Comparison of ENCODE assay signal across 11 cellular contexts in genomic region chr3:184691397-184692131, GRCh38. TPM values are rescaled to one million over a fixed set of nuclear protein-coding genes. Genes with fewer than 3 reads are reported as not detected.
DNase-seq lines count a peak whose midpoint lies in the region; ATAC-seq and TF ChIP-seq lines count a peak whose summit lies in the region.
"Had no signal": no experiment of that assay in that cellular context is flagged by ENCODE, and none has a peak within 500 bp of the region (broad histone marks: within the 10 kb centered on the region; RNA-seq: fewer than 3 reads in every experiment).

No MANE protein-coding gene starts in this region.

- intact Hi-C loops in gastrocnemius medialis (cut with DNase I; ENCODE audit: low total_unique reads) = no loop called here

- no peaks in the 10 kb centered on the region for H3K36me3 ChIP-seq in gastrocnemius medialis
- H3K36me3 ChIP-seq: tibial artery had no signal

- H3K27ac ChIP-seq in gastrocnemius medialis = peak overlapping the region in 1 of 4 donors; percentile 34

- TF ChIP-seq POLR2A in gastrocnemius medialis (IDR thresholded peaks at IDR 0.05) = no peak

- no peaks in the 10 kb centered on the region for H3K9me3 ChIP-seq in gastrocnemius medialis
- H3K9me3 ChIP-seq: tibial artery had no signal

- peak overlapping the region; percentile 95 for H3K27ac Mint-ChIP-seq in nephron progenitor cell

- H3K4me1 ChIP-seq in gastrocnemius medialis = peaks cover 11 to 30% of the 10 kb centered on the region in 2 donors

- H3K27me3 Mint-ChIP-seq in nephron progenitor cell (ENCODE audit: low read depth, poor library complexity) = peaks cover 23% of the 10 kb centered on the region

- H3K36me3 Mint-ChIP-seq in nephron progenitor cell (ENCODE audit: low read depth) = no peaks in the 10 kb centered on the region

- peak overlapping the region; percentile 42 for H3K4me3 Mint-ChIP-seq in nephron progenitor cell

- DNase-seq in AG08395 (ENCODE audit: low spot score) = peak; percentile 56
- peak; percentile 28 to 36 for DNase-seq in NOMO-1 (lab: John Stamatoyannopoulos, UW; ENCODE audit: unreplicated experiment in 2 of 2)
- DNase-seq in germinal center (ENCODE audit: low spot score) = peak; percentile 73
- peak; percentile 28 for DNase-seq in nephron progenitor cell
- DNase-seq in gastrocnemius medialis = no peak
- DNase-seq: activated CD4-positive, alpha-beta T cell treated with anti-CD3 and anti-CD28 coated beads for 1 hour; HCEC 1CT; tibial artery had no signal

- H3K9me3 Mint-ChIP-seq in nephron progenitor cell = no peaks in the 10 kb centered on the region

- H3K4me1 Mint-ChIP-seq in nephron progenitor cell = peaks cover 96% of the 10 kb centered on the region

- no peak overlapping the region for H3K4me3 ChIP-seq in gastrocnemius medialis

- in situ Hi-C loops in gastrocnemius medialis (cut with MboI; ENCODE audit: low sequenced_read_pairs in 4 of 4) = no loop called here

- no peaks in the 10 kb centered on the region for H3K27me3 ChIP-seq in gastrocnemius medialis
- H3K27me3 ChIP-seq: tibial artery had no signal

- ATAC-seq in GM21367 (IDR thresholded peaks at IDR 0.05; ENCODE audit: unreplicated experiment) (no peak), gastrocnemius medialis (no peak), HG02610 (IDR thresholded peaks at IDR 0.05; ENCODE audit: unreplicated experiment) (no peak), GM21526 (IDR thresholded peaks at IDR 0.05; ENCODE audit: low FRiP score, unreplicated experiment) (no peak)

- TF ChIP-seq CTCF in nephron progenitor cell (IDR thresholded peaks at IDR 0.05) = no peak
- TF ChIP-seq CTCF in gastrocnemius medialis (IDR thresholded peaks at IDR 0.05 in 4 of 5, conservative IDR thresholded peaks at IDR 0.05 in 1 of 5) = no peak

RNA-seq across cellular contexts. Expression of gene MAGEF1, which starts 20.3 kb away (rescaled TPM):
- total RNA-seq in gastrocnemius medialis = 10 to 100 TPM in 3 of 4 donors, 1 to 10 TPM in 1; 9.5 to 19.9 (median 14.8) TPM

Comparison
In these comparisons a context has a peak if more than half of its experiments do, and no peak if none do; other contexts are left out.
1. DNase-seq: peak in AG08395 (single experiment), NOMO-1 (2 of 2), germinal center (single experiment) and nephron progenitor cell (single experiment); none in gastrocnemius medialis (0 of 2).